1 cellular context compared by ENCODE assay signal in the genomic region with DNA sequence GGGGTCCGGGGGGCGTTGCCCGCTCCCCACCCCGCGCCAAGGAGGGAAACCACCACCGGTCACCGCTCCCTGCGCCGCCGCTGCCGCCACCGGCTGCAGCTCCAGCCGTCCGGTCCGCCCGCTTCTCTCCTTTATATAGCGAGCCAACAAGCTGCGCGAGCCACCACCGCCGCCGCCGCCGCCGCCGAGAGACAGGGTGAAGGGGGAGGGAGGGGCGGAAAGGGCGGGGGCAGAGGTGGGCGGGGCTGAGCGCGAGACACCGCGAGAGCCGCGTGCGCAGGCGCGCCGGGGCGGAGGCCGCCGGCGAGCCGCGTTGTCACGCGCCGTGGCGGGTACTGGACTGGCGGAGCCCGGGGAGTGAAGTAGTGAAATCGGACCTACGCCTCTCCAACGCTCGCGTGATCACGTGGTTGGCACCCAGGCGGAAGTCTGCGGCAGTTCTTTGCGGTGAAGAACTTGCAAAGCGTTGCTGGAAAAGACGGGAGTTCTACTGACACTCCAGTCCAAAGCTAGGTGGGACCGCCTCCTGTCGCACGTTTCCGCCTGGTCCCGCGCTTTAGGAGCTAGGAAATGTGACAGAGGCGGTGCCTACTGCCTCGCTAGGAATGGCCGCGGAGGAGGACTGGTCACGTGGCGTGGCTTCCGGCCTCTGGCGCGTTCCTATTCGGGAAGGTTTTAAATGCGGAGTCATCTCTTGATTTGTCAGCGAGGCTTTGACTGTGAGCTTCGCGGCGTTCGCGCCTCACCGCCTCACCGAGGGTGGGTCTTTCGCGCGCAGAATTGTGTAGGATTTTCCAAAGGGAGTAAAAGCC.
A peak's percentile ranks its signal among the peaks of the same experiment; 100 is the strongest.
TF ChIP-seq lines count a peak whose summit lies in the region.

TSS of gene GTF2A1 (minus strand) at position 193 of the 812 bp plus-strand sequence. CDS start 441 bp downstream, outside the sequence.

TF ChIP-seq in HepG2, 621 proteins besides CTCF, POLR2A, EP300 and RAD21 (continued from another document and continues in another):
- TF ChIP-seq PCBP2 (optimal IDR thresholded peaks at IDR 0.05; ENCODE audit: low read depth, low read length, poor library complexity, severe bottlenecking) (no peak), PAXIP1 (CRISPR knock-in tag; conservative IDR thresholded peaks at IDR 0.05) (peak; percentile 30; the same call in 1 of the 2 replicates), ZNF563 (CRISPR knock-in tag; IDR thresholded peaks at IDR 0.05) (peak; percentile 69; the same call in 1 of the 2 replicates), ELF3 (CRISPR knock-in tag; IDR thresholded peaks at IDR 0.05) (peak; percentile 65; the same call in 1 of the 2 replicates), MTA3 (CRISPR knock-in tag; IDR thresholded peaks at IDR 0.05) (no peak), CBX5 (CRISPR knock-in tag; IDR thresholded peaks at IDR 0.05; ENCODE audit: borderline replicate concordance) (peak; percentile 61; the same call in 1 of the 2 replicates), RBM22 (optimal IDR thresholded peaks at IDR 0.05; ENCODE audit: low read length) (peak; percentile 41), RXRB (CRISPR knock-in tag; IDR thresholded peaks at IDR 0.05; ENCODE audit: borderline replicate concordance) (no peak; the same call in 1 of the 2 replicates), ELK4 (CRISPR knock-in tag; IDR thresholded peaks at IDR 0.05; ENCODE audit: borderline replicate concordance) (peak; percentile 80; the same call in 1 of the 2 replicates), MLXIP (CRISPR knock-in tag; IDR thresholded peaks at IDR 0.05; ENCODE audit: borderline replicate concordance) (0 out of 2 replicates have a peak, but pooled peaks have one; percentile 34), JARID2 (CRISPR knock-in tag; IDR thresholded peaks at IDR 0.05; ENCODE audit: insufficient replicate concordance) (no peak), ZNF251 (CRISPR knock-in tag; IDR thresholded peaks at IDR 0.05) (no peak), FOXP1 (IDR thresholded peaks at IDR 0.05) (no peak), FOXP1 (CRISPR knock-in tag; IDR thresholded peaks at IDR 0.05) (no peak), ZNF136 (CRISPR knock-in tag; IDR thresholded peaks at IDR 0.05; ENCODE audit: low read depth) (peak; percentile 84; the same call in 1 of the 2 replicates), ZBTB21 (CRISPR knock-in tag; IDR thresholded peaks at IDR 0.05) (no peak), AGO1 (IDR thresholded peaks at IDR 0.05; ENCODE audit: low read depth, low read length, poor library complexity, severe bottlenecking) (no peak), KLF13 (CRISPR knock-in tag; IDR thresholded peaks at IDR 0.05) (no peak)
- TF ChIP-seq, protein P1, sequence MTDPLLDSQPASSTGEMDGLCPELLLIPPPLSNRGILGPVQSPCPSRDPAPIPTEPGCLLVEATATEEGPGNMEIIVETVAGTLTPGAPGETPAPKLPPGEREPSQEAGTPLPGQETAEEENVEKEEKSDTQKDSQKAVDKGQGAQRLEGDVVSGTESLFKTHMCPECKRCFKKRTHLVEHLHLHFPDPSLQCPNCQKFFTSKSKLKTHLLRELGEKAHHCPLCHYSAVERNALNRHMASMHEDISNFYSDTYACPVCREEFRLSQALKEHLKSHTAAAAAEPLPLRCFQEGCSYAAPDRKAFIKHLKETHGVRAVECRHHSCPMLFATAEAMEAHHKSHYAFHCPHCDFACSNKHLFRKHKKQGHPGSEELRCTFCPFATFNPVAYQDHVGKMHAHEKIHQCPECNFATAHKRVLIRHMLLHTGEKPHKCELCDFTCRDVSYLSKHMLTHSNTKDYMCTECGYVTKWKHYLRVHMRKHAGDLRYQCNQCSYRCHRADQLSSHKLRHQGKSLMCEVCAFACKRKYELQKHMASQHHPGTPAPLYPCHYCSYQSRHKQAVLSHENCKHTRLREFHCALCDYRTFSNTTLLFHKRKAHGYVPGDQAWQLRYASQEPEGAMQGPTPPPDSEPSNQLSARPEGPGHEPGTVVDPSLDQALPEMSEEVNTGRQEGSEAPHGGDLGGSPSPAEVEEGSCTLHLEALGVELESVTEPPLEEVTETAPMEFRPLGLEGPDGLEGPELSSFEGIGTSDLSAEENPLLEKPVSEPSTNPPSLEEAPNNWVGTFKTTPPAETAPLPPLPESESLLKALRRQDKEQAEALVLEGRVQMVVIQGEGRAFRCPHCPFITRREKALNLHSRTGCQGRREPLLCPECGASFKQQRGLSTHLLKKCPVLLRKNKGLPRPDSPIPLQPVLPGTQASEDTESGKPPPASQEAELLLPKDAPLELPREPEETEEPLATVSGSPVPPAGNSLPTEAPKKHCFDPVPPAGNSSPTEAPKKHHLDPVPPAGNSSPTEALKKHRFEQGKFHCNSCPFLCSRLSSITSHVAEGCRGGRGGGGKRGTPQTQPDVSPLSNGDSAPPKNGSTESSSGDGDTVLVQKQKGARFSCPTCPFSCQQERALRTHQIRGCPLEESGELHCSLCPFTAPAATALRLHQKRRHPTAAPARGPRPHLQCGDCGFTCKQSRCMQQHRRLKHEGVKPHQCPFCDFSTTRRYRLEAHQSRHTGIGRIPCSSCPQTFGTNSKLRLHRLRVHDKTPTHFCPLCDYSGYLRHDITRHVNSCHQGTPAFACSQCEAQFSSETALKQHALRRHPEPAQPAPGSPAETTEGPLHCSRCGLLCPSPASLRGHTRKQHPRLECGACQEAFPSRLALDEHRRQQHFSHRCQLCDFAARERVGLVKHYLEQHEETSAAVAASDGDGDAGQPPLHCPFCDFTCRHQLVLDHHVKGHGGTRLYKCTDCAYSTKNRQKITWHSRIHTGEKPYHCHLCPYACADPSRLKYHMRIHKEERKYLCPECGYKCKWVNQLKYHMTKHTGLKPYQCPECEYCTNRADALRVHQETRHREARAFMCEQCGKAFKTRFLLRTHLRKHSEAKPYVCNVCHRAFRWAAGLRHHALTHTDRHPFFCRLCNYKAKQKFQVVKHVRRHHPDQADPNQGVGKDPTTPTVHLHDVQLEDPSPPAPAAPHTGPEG (CRISPR knock-in tag; IDR thresholded peaks at IDR 0.05), result peak; percentile 24; the same call in 1 of the 2 replicates
- TF ChIP-seq, protein P2, sequence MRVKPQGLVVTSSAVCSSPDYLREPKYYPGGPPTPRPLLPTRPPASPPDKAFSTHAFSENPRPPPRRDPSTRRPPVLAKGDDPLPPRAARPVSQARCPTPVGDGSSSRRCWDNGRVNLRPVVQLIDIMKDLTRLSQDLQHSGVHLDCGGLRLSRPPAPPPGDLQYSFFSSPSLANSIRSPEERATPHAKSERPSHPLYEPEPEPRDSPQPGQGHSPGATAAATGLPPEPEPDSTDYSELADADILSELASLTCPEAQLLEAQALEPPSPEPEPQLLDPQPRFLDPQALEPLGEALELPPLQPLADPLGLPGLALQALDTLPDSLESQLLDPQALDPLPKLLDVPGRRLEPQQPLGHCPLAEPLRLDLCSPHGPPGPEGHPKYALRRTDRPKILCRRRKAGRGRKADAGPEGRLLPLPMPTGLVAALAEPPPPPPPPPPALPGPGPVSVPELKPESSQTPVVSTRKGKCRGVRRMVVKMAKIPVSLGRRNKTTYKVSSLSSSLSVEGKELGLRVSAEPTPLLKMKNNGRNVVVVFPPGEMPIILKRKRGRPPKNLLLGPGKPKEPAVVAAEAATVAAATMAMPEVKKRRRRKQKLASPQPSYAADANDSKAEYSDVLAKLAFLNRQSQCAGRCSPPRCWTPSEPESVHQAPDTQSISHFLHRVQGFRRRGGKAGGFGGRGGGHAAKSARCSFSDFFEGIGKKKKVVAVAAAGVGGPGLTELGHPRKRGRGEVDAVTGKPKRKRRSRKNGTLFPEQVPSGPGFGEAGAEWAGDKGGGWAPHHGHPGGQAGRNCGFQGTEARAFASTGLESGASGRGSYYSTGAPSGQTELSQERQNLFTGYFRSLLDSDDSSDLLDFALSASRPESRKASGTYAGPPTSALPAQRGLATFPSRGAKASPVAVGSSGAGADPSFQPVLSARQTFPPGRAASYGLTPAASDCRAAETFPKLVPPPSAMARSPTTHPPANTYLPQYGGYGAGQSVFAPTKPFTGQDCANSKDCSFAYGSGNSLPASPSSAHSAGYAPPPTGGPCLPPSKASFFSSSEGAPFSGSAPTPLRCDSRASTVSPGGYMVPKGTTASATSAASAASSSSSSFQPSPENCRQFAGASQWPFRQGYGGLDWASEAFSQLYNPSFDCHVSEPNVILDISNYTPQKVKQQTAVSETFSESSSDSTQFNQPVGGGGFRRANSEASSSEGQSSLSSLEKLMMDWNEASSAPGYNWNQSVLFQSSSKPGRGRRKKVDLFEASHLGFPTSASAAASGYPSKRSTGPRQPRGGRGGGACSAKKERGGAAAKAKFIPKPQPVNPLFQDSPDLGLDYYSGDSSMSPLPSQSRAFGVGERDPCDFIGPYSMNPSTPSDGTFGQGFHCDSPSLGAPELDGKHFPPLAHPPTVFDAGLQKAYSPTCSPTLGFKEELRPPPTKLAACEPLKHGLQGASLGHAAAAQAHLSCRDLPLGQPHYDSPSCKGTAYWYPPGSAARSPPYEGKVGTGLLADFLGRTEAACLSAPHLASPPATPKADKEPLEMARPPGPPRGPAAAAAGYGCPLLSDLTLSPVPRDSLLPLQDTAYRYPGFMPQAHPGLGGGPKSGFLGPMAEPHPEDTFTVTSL (CRISPR knock-in tag; IDR thresholded peaks at IDR 0.05; ENCODE audit: borderline replicate concordance), result peak; percentile 61
- TF ChIP-seq, protein P3, sequence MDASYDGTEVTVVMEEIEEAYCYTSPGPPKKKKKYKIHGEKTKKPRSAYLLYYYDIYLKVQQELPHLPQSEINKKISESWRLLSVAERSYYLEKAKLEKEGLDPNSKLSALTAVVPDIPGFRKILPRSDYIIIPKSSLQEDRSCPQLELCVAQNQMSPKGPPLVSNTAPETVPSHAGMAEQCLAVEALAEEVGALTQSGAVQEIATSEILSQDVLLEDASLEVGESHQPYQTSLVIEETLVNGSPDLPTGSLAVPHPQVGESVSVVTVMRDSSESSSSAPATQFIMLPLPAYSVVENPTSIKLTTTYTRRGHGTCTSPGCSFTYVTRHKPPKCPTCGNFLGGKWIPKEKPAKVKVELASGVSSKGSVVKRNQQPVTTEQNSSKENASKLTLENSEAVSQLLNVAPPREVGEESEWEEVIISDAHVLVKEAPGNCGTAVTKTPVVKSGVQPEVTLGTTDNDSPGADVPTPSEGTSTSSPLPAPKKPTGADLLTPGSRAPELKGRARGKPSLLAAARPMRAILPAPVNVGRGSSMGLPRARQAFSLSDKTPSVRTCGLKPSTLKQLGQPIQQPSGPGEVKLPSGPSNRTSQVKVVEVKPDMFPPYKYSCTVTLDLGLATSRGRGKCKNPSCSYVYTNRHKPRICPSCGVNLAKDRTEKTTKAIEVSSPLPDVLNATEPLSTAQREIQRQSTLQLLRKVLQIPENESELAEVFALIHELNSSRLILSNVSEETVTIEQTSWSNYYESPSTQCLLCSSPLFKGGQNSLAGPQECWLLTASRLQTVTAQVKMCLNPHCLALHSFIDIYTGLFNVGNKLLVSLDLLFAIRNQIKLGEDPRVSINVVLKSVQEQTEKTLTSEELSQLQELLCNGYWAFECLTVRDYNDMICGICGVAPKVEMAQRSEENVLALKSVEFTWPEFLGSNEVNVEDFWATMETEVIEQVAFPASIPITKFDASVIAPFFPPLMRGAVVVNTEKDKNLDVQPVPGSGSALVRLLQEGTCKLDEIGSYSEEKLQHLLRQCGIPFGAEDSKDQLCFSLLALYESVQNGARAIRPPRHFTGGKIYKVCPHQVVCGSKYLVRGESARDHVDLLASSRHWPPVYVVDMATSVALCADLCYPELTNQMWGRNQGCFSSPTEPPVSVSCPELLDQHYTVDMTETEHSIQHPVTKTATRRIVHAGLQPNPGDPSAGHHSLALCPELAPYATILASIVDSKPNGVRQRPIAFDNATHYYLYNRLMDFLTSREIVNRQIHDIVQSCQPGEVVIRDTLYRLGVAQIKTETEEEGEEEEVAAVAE (CRISPR knock-in tag; IDR thresholded peaks at IDR 0.05; ENCODE audit: borderline replicate concordance), result peak; percentile 82
